Comparison of ENCODE assay signal across 27 cellular contexts in the genomic region with DNA sequence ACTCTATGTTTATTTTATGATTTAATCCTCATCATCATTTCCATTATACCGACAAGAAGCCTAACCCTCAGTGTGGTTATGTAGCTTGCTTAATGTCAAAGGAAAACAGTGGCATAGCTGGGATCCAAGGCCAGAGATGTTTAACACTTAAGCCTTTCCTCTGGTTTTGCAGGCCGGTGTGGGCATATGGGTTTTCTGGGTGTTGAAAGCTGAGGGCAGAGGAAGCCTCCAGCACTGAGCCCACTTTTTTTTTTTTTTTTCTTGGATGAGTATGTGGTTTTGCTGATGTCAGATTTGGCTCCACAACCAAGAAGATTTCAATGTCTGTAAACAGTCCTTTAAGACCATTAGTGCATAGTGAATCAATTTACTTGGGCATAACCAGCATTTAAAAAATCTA. TPM values are rescaled to one million over a fixed set of nuclear protein-coding genes. Genes with fewer than 3 reads are reported as not detected.
DNase-seq lines count a peak whose midpoint lies in the region; ATAC-seq and TF ChIP-seq lines count a peak whose summit lies in the region.
"Had no signal": no experiment of that assay in that cellular context is flagged by ENCODE, and none has a peak within 500 bp of the region (broad histone marks: within the 10 kb centered on the region; RNA-seq: fewer than 3 reads in every experiment).

No MANE protein-coding gene starts in this region.

- WGBS in esophagus muscularis mucosa = 15% methylated on average over 2 of the region's 2 CpGs
- 40% methylated on average over 2 of the region's 2 CpGs for WGBS in right lobe of liver (ENCODE audit: insufficient coverage, low coverage, low lambda C conversion rate, missing lambda C conversion rate)

- H3K36me3 ChIP-seq in esophagus muscularis mucosa (no peaks in the 10 kb centered on the region), right lobe of liver (no peaks in the 10 kb centered on the region)
- H3K36me3 ChIP-seq: gastrocnemius medialis, neutrophil had no signal

- H3K27ac ChIP-seq in esophagus muscularis mucosa (replicated peaks in 1 of 4) (peak overlapping the region; percentile 78 to 87 (median 85)), right lobe of liver (no peak overlapping the region)
- H3K27ac ChIP-seq: gastrocnemius medialis, KMS-11, neutrophil, testis had no signal

- intact Hi-C loops in Right ventricle myocardium superior (cut with DNase I) = no loop called here
- intact Hi-C loops in left ventricle myocardium superior (cut with micrococcal nuclease) = no loop called here
- intact Hi-C loops in esophagus muscularis mucosa (cut with DNase I) = no loop called here
- intact Hi-C loops in right lobe of liver (cut with DNase I) = no loop called here

- H3K27me3 ChIP-seq in esophagus muscularis mucosa (no peaks in the 10 kb centered on the region), right lobe of liver (no peaks in the 10 kb centered on the region)
- H3K27me3 ChIP-seq: dorsolateral prefrontal cortex, gastrocnemius medialis, neutrophil, testis had no signal

- H3K4me1 ChIP-seq in esophagus muscularis mucosa (peaks cover 0 to 66% (median 64%) of the 10 kb centered on the region in 4 donors), right lobe of liver (no peaks in the 10 kb centered on the region)
- H3K4me1 ChIP-seq: gastrocnemius medialis, testis had no signal

- no peak for DNase-seq in Right ventricle myocardium superior
- no peak for DNase-seq in left ventricle myocardium superior
- DNase-seq in esophagus muscularis mucosa (ENCODE audit: extremely low spot score) = no peak
- DNase-seq in iris pigment epithelial cell (ENCODE audit: low read depth) = peak; percentile 73
- no peak for DNase-seq in 8988T
- DNase-seq in right lobe of liver = no peak
- DNase-seq in AG08395 (ENCODE audit: low spot score) = no peak
- DNase-seq in activated T-cell treated with anti-CD3 and anti-CD28 coated beads for 4 hours = no peak
- DNase-seq: activated CD4-positive, alpha-beta T cell treated with anti-CD3 and anti-CD28 coated beads, Interleukin-2, amount 50 U/mL, for 4 hours; activated CD8-positive, alpha-beta memory T cell treated with anti-CD3 and anti-CD28 coated beads, Interleukin-2, amount 50 U/mL, for 48 hours; activated naive CD4-positive, alpha-beta T cell treated with anti-CD3 and anti-CD28 coated beads, Interleukin-2, amount 50 U/mL, for 16 hours; dorsolateral prefrontal cortex; gastrocnemius medialis; hippocampal formation; immature natural killer cell; NCI-H1436 treated with DMSO at 0.1 percent for 48 hours; NCI-H345; NCI-H82; SK-N-SH; stimulated activated naive CD4-positive, alpha-beta T cell treated with Interleukin-2 at 50 U/mL for 16 hours; testis had no signal

- no peak for TF ChIP-seq CTCF in esophagus muscularis mucosa (IDR thresholded peaks at IDR 0.05)
- no peak for TF ChIP-seq CTCF in right lobe of liver (IDR thresholded peaks at IDR 0.05)

- TF ChIP-seq EP300 in esophagus muscularis mucosa (IDR thresholded peaks at IDR 0.05) = no peak

- peak; percentile 54 for ATAC-seq in Right ventricle myocardium superior (ENCODE audit: poor library complexity)
- ATAC-seq in left ventricle myocardium superior = no peak
- ATAC-seq in right lobe of liver = no peak
- ATAC-seq: activated T-helper 17 cell treated with anti-CD3 and anti-CD28 coated beads, Interleukin-2, amount 50 U/mL, for 72 hours; gastrocnemius medialis had no signal

- no peak for TF ChIP-seq POLR2A in esophagus muscularis mucosa (IDR thresholded peaks at IDR 0.05; ENCODE audit: low read depth)
- no peak for TF ChIP-seq POLR2A in right lobe of liver (IDR thresholded peaks at IDR 0.05)

- H3K9me3 ChIP-seq in esophagus muscularis mucosa (no peaks in the 10 kb centered on the region), right lobe of liver (no peaks in the 10 kb centered on the region)
- H3K9me3 ChIP-seq: gastrocnemius medialis, neutrophil, SK-N-SH, testis had no signal

- H3K4me3 ChIP-seq in esophagus muscularis mucosa (no peak overlapping the region), right lobe of liver (no peak overlapping the region)
- H3K4me3 ChIP-seq: dorsolateral prefrontal cortex, gastrocnemius medialis, testis had no signal

RNA-seq across cellular contexts. Expression of gene LHCGR, which starts 41.3 kb away (rescaled TPM):
- total RNA-seq in Right ventricle myocardium superior (not detected), left ventricle myocardium superior (0.10 TPM), esophagus muscularis mucosa (1 to 10 TPM in 3 of 4 donors, under 1 TPM in 1; 0.65 to 4.6 (median 2.8) TPM), right lobe of liver (not detected)
- total RNA-seq: A172; activated T-helper 17 cell treated with anti-CD3 and anti-CD28 coated beads, Interleukin-2, amount 50 U/mL, for 72 hours; B cell; G401; gastrocnemius medialis had no signal

Comparison
In these comparisons a context has a peak if more than half of its experiments do, and no peak if none do; other contexts are left out.
1. H3K27ac ChIP-seq: peak in esophagus muscularis mucosa (4 of 4); none in right lobe of liver (0 of 3).